ENCODE assay signal across 8 cellular contexts in genomic region chr19:5803441-5803751, GRCh38. TPM values are rescaled to one million over a fixed set of nuclear protein-coding genes. Genes with fewer than 3 reads are reported as not detected.
DNase-seq lines count a peak whose midpoint lies in the region; ATAC-seq lines count a peak whose summit lies in the region.

No MANE protein-coding gene starts in this region.

- WGBS in thymus = 17% methylated on average over 8 of the region's 8 CpGs
- WGBS in aorta, 2 donors = 2 to 8% methylated on average over 8 of the region's 8 CpGs

- H3K4me1 ChIP-seq in thymus (ENCODE audit: control insufficient read depth, insufficient read depth, low read length) (peaks cover 13% of the 10 kb centered on the region), aorta (ENCODE audit: control insufficient read depth in 1 of 2, insufficient read depth in 2 of 2, low read length in 2 of 2) (no peaks in the 10 kb centered on the region)

- peaks cover 30% of the 10 kb centered on the region for H3K27me3 ChIP-seq in thymus (ENCODE audit: control insufficient read depth, insufficient read depth)
- no peaks in the 10 kb centered on the region for H3K27me3 ChIP-seq in aorta (ENCODE audit: control insufficient read depth in 1 of 2, insufficient read depth in 2 of 2, low read length in 1 of 2)

- CTCF ChIA-PET in activated naive CD4-positive, alpha-beta T cell treated with anti-CD3 and anti-CD28 coated beads for 36 hours (lab: Charles Lee) = interaction anchor here (0.5 to 2.1 kb wide), 36 partner anchors 9 to 323 kb away, joined by 3 to 48 read pairs (median 5); partner anchors contain the start of genes DUS3L, FUT5, NDUFA11 and VMAC

- no peaks in the 10 kb centered on the region for H3K9me3 Mint-ChIP-seq in activated naive CD4-positive, alpha-beta T cell treated with anti-CD3 and anti-CD28 coated beads for 36 hours
- H3K9me3 Mint-ChIP-seq in activated naive CD8-positive, alpha-beta T cell treated with anti-CD3 and anti-CD28 coated beads, Interleukin-2, amount 10 ng/mL, durations not matched to agents 7 days and 5 days = no peaks in the 10 kb centered on the region
- H3K9me3 Mint-ChIP-seq in immature natural killer cell = peaks cover 0 to 2% (median 0%) of the 10 kb centered on the region in 6 donors

- no peaks in the 10 kb centered on the region for H3K36me3 Mint-ChIP-seq in activated naive CD4-positive, alpha-beta T cell treated with anti-CD3 and anti-CD28 coated beads for 36 hours (ENCODE audit: low read depth)
- H3K36me3 Mint-ChIP-seq in activated naive CD8-positive, alpha-beta T cell treated with anti-CD3 and anti-CD28 coated beads, Interleukin-2, amount 10 ng/mL, durations not matched to agents 7 days and 5 days = no peaks in the 10 kb centered on the region
- H3K36me3 Mint-ChIP-seq in immature natural killer cell = no peaks in the 10 kb centered on the region

- peaks cover 19% of the 10 kb centered on the region for H3K27me3 Mint-ChIP-seq in activated naive CD4-positive, alpha-beta T cell treated with anti-CD3 and anti-CD28 coated beads for 36 hours (ENCODE audit: low read depth)
- H3K27me3 Mint-ChIP-seq in activated naive CD8-positive, alpha-beta T cell treated with anti-CD3 and anti-CD28 coated beads, Interleukin-2, amount 10 ng/mL, durations not matched to agents 7 days and 5 days = peaks cover 44% of the 10 kb centered on the region
- H3K27me3 Mint-ChIP-seq in immature natural killer cell (ENCODE audit: low read depth in 3 of 3) = peaks cover 16 to 25% (median 19%) of the 10 kb centered on the region in 3 donors

- DNase-seq in activated naive CD4-positive, alpha-beta T cell treated with anti-CD3 and anti-CD28 coated beads for 36 hours = no peak
- no peak for DNase-seq in activated naive CD4-positive, alpha-beta T cell (lab: John Stamatoyannopoulos, UW)
- DNase-seq in activated naive CD8-positive, alpha-beta T cell treated with anti-CD3 and anti-CD28 coated beads, Interleukin-2, amount 10 ng/mL, durations not matched to agents 7 days and 5 days = no peak
- DNase-seq in immature natural killer cell (no peak), GOT3 (lab: John Stamatoyannopoulos, UW) (no peak), aorta (no peak)

- H3K27ac Mint-ChIP-seq in activated naive CD4-positive, alpha-beta T cell treated with anti-CD3 and anti-CD28 coated beads for 36 hours = no peak overlapping the region
- H3K27ac Mint-ChIP-seq in activated naive CD8-positive, alpha-beta T cell treated with anti-CD3 and anti-CD28 coated beads, Interleukin-2, amount 10 ng/mL, durations not matched to agents 7 days and 5 days = peak overlapping the region; percentile 16
- peak overlapping the region in 1 of 6 donors; percentile 58 for H3K27ac Mint-ChIP-seq in immature natural killer cell

- no peak for ATAC-seq in activated naive CD8-positive, alpha-beta T cell treated with anti-CD3 and anti-CD28 coated beads, Interleukin-2, amount 10 ng/mL, durations not matched to agents 7 days and 5 days (ENCODE audit: low read depth)
- no peak for ATAC-seq in HG02763 (IDR thresholded peaks at IDR 0.05; ENCODE audit: unreplicated experiment)
- ATAC-seq in aorta (ENCODE audit: low FRiP score) = no peak

- H3K27ac ChIP-seq in thymus (ENCODE audit: low read depth) (no peak overlapping the region), aorta (ENCODE audit: low read depth in 1 of 2, low read length in 2 of 2) (no peak overlapping the region)

- POLR2A ChIA-PET in activated naive CD8-positive, alpha-beta T cell treated with anti-CD3 and anti-CD28 coated beads, Interleukin-2, amount 10 ng/mL, durations not matched to agents 7 days and 5 days (lab: Charles Lee) = interaction anchor here (0.7 to 1.5 kb wide), 9 partner anchors 10 to 219 kb away, joined by 3 to 25 read pairs (median 4); partner anchors contain the start of genes DUS3L and NDUFA11

- peak overlapping the region; percentile 70 for H3K4me3 Mint-ChIP-seq in activated naive CD4-positive, alpha-beta T cell treated with anti-CD3 and anti-CD28 coated beads for 36 hours
- peak overlapping the region; percentile 82 for H3K4me3 Mint-ChIP-seq in activated naive CD8-positive, alpha-beta T cell treated with anti-CD3 and anti-CD28 coated beads, Interleukin-2, amount 10 ng/mL, durations not matched to agents 7 days and 5 days
- H3K4me3 Mint-ChIP-seq in immature natural killer cell = peak overlapping the region; percentile 38 to 65 (median 57)

- H3K36me3 ChIP-seq in thymus (ENCODE audit: control insufficient read depth, insufficient read depth) (no peaks in the 10 kb centered on the region), aorta (ENCODE audit: control insufficient read depth in 1 of 2, insufficient read depth in 2 of 2, low read length in 1 of 2) (no peaks in the 10 kb centered on the region)

- H3K9me3 ChIP-seq in thymus (ENCODE audit: control insufficient read depth) = no peaks in the 10 kb centered on the region
- no peaks in the 10 kb centered on the region for H3K9me3 ChIP-seq in aorta (ENCODE audit: control insufficient read depth, low read length)

- H3K4me1 Mint-ChIP-seq in activated naive CD4-positive, alpha-beta T cell treated with anti-CD3 and anti-CD28 coated beads for 36 hours (ENCODE audit: low read depth) = peaks cover 25% of the 10 kb centered on the region
- H3K4me1 Mint-ChIP-seq in activated naive CD8-positive, alpha-beta T cell treated with anti-CD3 and anti-CD28 coated beads, Interleukin-2, amount 10 ng/mL, durations not matched to agents 7 days and 5 days = peaks cover 21% of the 10 kb centered on the region
- H3K4me1 Mint-ChIP-seq in immature natural killer cell = peaks cover 8 to 21% of the 10 kb centered on the region in 2 donors

- intact Hi-C loops in activated naive CD4-positive, alpha-beta T cell treated with anti-CD3 and anti-CD28 coated beads for 36 hours (cut with micrococcal nuclease) = no loop called here
- intact Hi-C loops in aorta (cut with DNase I) = loop anchor here (10.0 kb wide), 2 partner anchors 91 to 221 kb away; no protein-coding TSS in a partner anchor

- H3K4me3 ChIP-seq in thymus (ENCODE audit: low read length) (peak overlapping the region; percentile 41), aorta (ENCODE audit: low read length in 2 of 2) (no peak overlapping the region)

RNA-seq across cellular contexts. Expression of gene NRTN, which starts 1.5 kb away (rescaled TPM):
- total RNA-seq in activated naive CD4-positive, alpha-beta T cell treated with anti-CD3 and anti-CD28 coated beads for 36 hours = under 1 TPM; 0.38 to 0.42 TPM
- total RNA-seq in activated naive CD8-positive, alpha-beta T cell treated with anti-CD3 and anti-CD28 coated beads, Interleukin-2, amount 10 ng/mL, durations not matched to agents 7 days and 5 days = under 1 TPM; 0.36 to 0.45 TPM
- under 1 TPM in 1 of 3 donors, not detected in 2; 0.56 TPM for polyA plus RNA-seq in immature natural killer cell
- polyA plus RNA-seq in thymus = 4.0 TPM
- total RNA-seq in aorta = not detected
- 1 to 10 TPM in 1 of 2 donors, not detected in 1; 1.1 TPM for polyA plus RNA-seq in aorta

RNA-seq across cellular contexts. Expression of gene DUS3L, which starts 12.4 kb away (rescaled TPM):
- total RNA-seq in activated naive CD4-positive, alpha-beta T cell treated with anti-CD3 and anti-CD28 coated beads for 36 hours = 10 to 100 TPM; 43.1 to 45.2 TPM
- total RNA-seq in activated naive CD8-positive, alpha-beta T cell treated with anti-CD3 and anti-CD28 coated beads, Interleukin-2, amount 10 ng/mL, durations not matched to agents 7 days and 5 days = 10 to 100 TPM; 61.0 to 62.1 TPM
- polyA plus RNA-seq in immature natural killer cell = 10 to 100 TPM; 21.2 to 42.5 (median 33.4) TPM
- 43.9 TPM for polyA plus RNA-seq in thymus
- 10 to 100 TPM; 25.6 to 27.6 TPM for total RNA-seq in aorta
- polyA plus RNA-seq in aorta = 10 to 100 TPM in 1 of 2 donors, 1 to 10 TPM in 1; 5.1 to 34.5 TPM

RNA-seq across cellular contexts. Expression of gene PRR22, which starts 18.9 kb away (rescaled TPM):
- total RNA-seq in activated naive CD4-positive, alpha-beta T cell treated with anti-CD3 and anti-CD28 coated beads for 36 hours = 1 to 10 TPM; 1.1 to 1.5 TPM
- total RNA-seq in activated naive CD8-positive, alpha-beta T cell treated with anti-CD3 and anti-CD28 coated beads, Interleukin-2, amount 10 ng/mL, durations not matched to agents 7 days and 5 days = 1 to 10 TPM; 3.8 to 4.4 TPM
- polyA plus RNA-seq in immature natural killer cell = not detected
- 13.6 TPM for polyA plus RNA-seq in thymus
- total RNA-seq in aorta = 1 to 10 TPM in 1 of 2 donors, under 1 TPM in 1; 0.81 to 1.4 TPM
- 1 to 10 TPM in 1 of 2 donors, under 1 TPM in 1; 0.38 to 5.2 TPM for polyA plus RNA-seq in aorta

RNA-seq across cellular contexts. Expression of gene FUT6, which starts 36.1 kb away (rescaled TPM):
- not detected for total RNA-seq in activated naive CD4-positive, alpha-beta T cell treated with anti-CD3 and anti-CD28 coated beads for 36 hours
- under 1 TPM; 0.75 to 0.91 TPM for total RNA-seq in activated naive CD8-positive, alpha-beta T cell treated with anti-CD3 and anti-CD28 coated beads, Interleukin-2, amount 10 ng/mL, durations not matched to agents 7 days and 5 days
- not detected for polyA plus RNA-seq in immature natural killer cell
- polyA plus RNA-seq in thymus = 0.43 TPM
- not detected for total RNA-seq in aorta
- 1 to 10 TPM in 1 of 2 donors, under 1 TPM in 1; 0.05 to 3.9 TPM for polyA plus RNA-seq in aorta

RNA-seq across cellular contexts. Expression of gene FUT3, which starts 47.9 kb away (rescaled TPM):
- not detected for total RNA-seq in activated naive CD4-positive, alpha-beta T cell treated with anti-CD3 and anti-CD28 coated beads for 36 hours
- total RNA-seq in activated naive CD8-positive, alpha-beta T cell treated with anti-CD3 and anti-CD28 coated beads, Interleukin-2, amount 10 ng/mL, durations not matched to agents 7 days and 5 days = not detected
- polyA plus RNA-seq in immature natural killer cell (not detected), thymus (2.9 TPM), aorta (1 to 10 TPM in 1 of 2 donors, under 1 TPM in 1; 0.38 to 3.3 TPM)
- total RNA-seq in aorta = not detected
